Comparison of ENCODE assay signal across 10 cellular contexts in genomic region chr19:15431396-15432017, GRCh38. TPM values are rescaled to one million over a fixed set of nuclear protein-coding genes. Genes with fewer than 3 reads are reported as not detected.
A peak's percentile ranks its signal among the peaks of the same experiment; 100 is the strongest.
DNase-seq lines count a peak whose midpoint lies in the region; ATAC-seq and TF ChIP-seq lines count a peak whose summit lies in the region.
"Had no signal": no experiment of that assay in that cellular context is flagged by ENCODE, and none has a peak within 500 bp of the region (broad histone marks: within the 10 kb centered on the region; RNA-seq: fewer than 3 reads in every experiment).

No MANE protein-coding gene starts in this region.

- H4K20me1 ChIP-seq in Loucy (ENCODE audit: insufficient read depth, low read length, poor library complexity, severe bottlenecking) = peaks cover 29% of the 10 kb centered on the region

- H3K27me3 Mint-ChIP-seq in natural killer cell (ENCODE audit: low read depth in 2 of 2) = no peaks in the 10 kb centered on the region

- no peaks in the 10 kb centered on the region for H3K9me3 Mint-ChIP-seq in natural killer cell

- H2AFZ ChIP-seq in Loucy (ENCODE audit: low read length) = no peak overlapping the region

- H3K4me3 ChIP-seq in BJ (ENCODE audit: low read depth, low read length) = peak overlapping the region; percentile 88
- H3K4me3 ChIP-seq in Loucy (ENCODE audit: low read length, poor library complexity, severe bottlenecking) = peak overlapping the region; percentile 81
- H3K4me3 ChIP-seq in ectodermal cell (ENCODE audit: insufficient read depth, low read depth, low read length) = peak overlapping the region; percentile 77

- no peaks in the 10 kb centered on the region for H3K36me3 Mint-ChIP-seq in natural killer cell

- intact Hi-C loops in natural killer cell (cut with micrococcal nuclease) = no loop called here

- peaks cover 47% of the 10 kb centered on the region for H3K79me2 ChIP-seq in Loucy (ENCODE audit: insufficient read depth, low read length)

- TF ChIP-seq CTCF in BJ (IDR thresholded peaks at IDR 0.05; ENCODE audit: insufficient read depth, low read depth, low read length) = no peak
- no peak for TF ChIP-seq CTCF in Loucy (conservative IDR thresholded peaks at IDR 0.05; ENCODE audit: low read length)
- no peak for TF ChIP-seq CTCF in natural killer cell (IDR thresholded peaks at IDR 0.05)

- H3K4me1 ChIP-seq in Loucy (ENCODE audit: insufficient read depth, low read length, poor library complexity, severe bottlenecking) = peaks cover 24% of the 10 kb centered on the region
- peaks cover 10% of the 10 kb centered on the region for H3K4me1 ChIP-seq in ectodermal cell (ENCODE audit: control insufficient read depth, insufficient read depth, low read length)

- no peaks in the 10 kb centered on the region for H3K27me3 ChIP-seq in BJ (ENCODE audit: control insufficient read depth, insufficient read depth, low read length)
- H3K27me3 ChIP-seq in Loucy (ENCODE audit: insufficient read depth, low read length, poor library complexity, severe bottlenecking) = no peaks in the 10 kb centered on the region
- no peaks in the 10 kb centered on the region for H3K27me3 ChIP-seq in ectodermal cell (ENCODE audit: control insufficient read depth, insufficient read depth, low read length, poor library complexity, severe bottlenecking)

- 41% methylated on average over 7 of the region's 7 CpGs for WGBS in ectodermal cell, 2 experiments

- peak overlapping the region; percentile 97 for H3K4me2 ChIP-seq in Loucy (ENCODE audit: low read depth, low read length, poor library complexity, severe bottlenecking)

- POLR2A ChIA-PET in BJ (lab: Charles Lee) = no interaction called here

- 0 out of 2 replicates have a peak, but pooled peaks cover 3% of the 10 kb centered on the region for H3F3A ChIP-seq in Loucy (ENCODE audit: low read depth)

- peaks cover 24 to 30% of the 10 kb centered on the region in 2 donors for H3K4me1 Mint-ChIP-seq in natural killer cell

- ATAC-seq in natural killer cell = no peak
- ATAC-seq in GM19455 (IDR thresholded peaks at IDR 0.05; ENCODE audit: unreplicated experiment) = no peak

- peak overlapping the region; percentile 95 for H3K4me3 Mint-ChIP-seq in natural killer cell

- CTCF ChIA-PET in BJ (lab: Yijun Ruan, JAX) = interaction anchor here (1.5 kb wide), 1 partner anchor 13 kb away, joined by 4 read pairs; the partner anchor contains the start of gene AKAP8L

- H3K9me2 ChIP-seq in Loucy (replicated peaks; ENCODE audit: low read depth, low read length) = no peaks in the 10 kb centered on the region

- H3K36me3 ChIP-seq in BJ (ENCODE audit: control insufficient read depth, insufficient read depth, low read length) (peaks cover 22% of the 10 kb centered on the region), Loucy (ENCODE audit: insufficient read depth, low read length) (peaks cover 19% of the 10 kb centered on the region; the same call in 1 of the 2 replicates), ectodermal cell (ENCODE audit: control insufficient read depth, insufficient read depth, low read length) (peaks cover 9% of the 10 kb centered on the region)

- H3K27ac ChIP-seq in ectodermal cell (ENCODE audit: insufficient read depth, low read depth, low read length, poor library complexity, severe bottlenecking) = no peak overlapping the region

- H3K9me3 ChIP-seq in Loucy (ENCODE audit: insufficient read depth, low read depth, low read length) = no peaks in the 10 kb centered on the region
- no peaks in the 10 kb centered on the region for H3K9me3 ChIP-seq in ectodermal cell (ENCODE audit: control insufficient read depth, low read length)

- peak overlapping the region; percentile 81 to 88 for H3K27ac Mint-ChIP-seq in natural killer cell

- DNase-seq in BJ (ENCODE audit: low read depth) = no peak
- no peak for DNase-seq in natural killer cell
- no peak for DNase-seq in putamen (ENCODE audit: low spot score)
- DNase-seq in iPS-NIHi11 (ENCODE audit: low spot score) = no peak
- DNase-seq in nucleus accumbens (lab: John Stamatoyannopoulos, UW) = no peak

- peak overlapping the region; percentile 80 for H3K9ac ChIP-seq in Loucy (ENCODE audit: low read depth, low read length, poor library complexity, severe bottlenecking)

RNA-seq across cellular contexts. Expression of gene AKAP8L, which starts 12.7 kb away (rescaled TPM):
- polyA plus RNA-seq in BJ (2011; rRNA removed) = 25.8 and 27.5 TPM in 2 replicates
- 32.7 and 47.1 TPM in 2 replicates for polyA minus RNA-seq in BJ (2011; rRNA and poly(A)+ RNA removed)
- 179 TPM for polyA plus RNA-seq in ectodermal cell (2013, experiment 1 of 4)
- 180 TPM for polyA plus RNA-seq in ectodermal cell (2013, experiment 2 of 4)
- 137 TPM for polyA plus RNA-seq in ectodermal cell (2013, experiment 3 of 4)
- 177 TPM for polyA plus RNA-seq in ectodermal cell (2013, experiment 4 of 4)
- total RNA-seq in natural killer cell = 100 to 1,000 TPM; 144 to 174 (median 173) TPM

RNA-seq across cellular contexts. Expression of gene WIZ, which starts 18.2 kb away (rescaled TPM):
- 7.5 and 10.9 TPM in 2 replicates for polyA plus RNA-seq in BJ (2011; rRNA removed)
- polyA minus RNA-seq in BJ (2011; rRNA and poly(A)+ RNA removed) = 4.5 and 4.9 TPM in 2 replicates
- 49.8 TPM for polyA plus RNA-seq in ectodermal cell (2013, experiment 1 of 4)
- 49.6 TPM for polyA plus RNA-seq in ectodermal cell (2013, experiment 2 of 4)
- polyA plus RNA-seq in ectodermal cell (2013, experiment 3 of 4) = 41.3 TPM
- polyA plus RNA-seq in ectodermal cell (2013, experiment 4 of 4) = 46.6 TPM
- total RNA-seq in natural killer cell = 10 to 100 TPM; 24.3 to 29.3 (median 24.4) TPM

RNA-seq across cellular contexts. Expression of gene RASAL3, which starts 32.8 kb away (rescaled TPM):
- polyA plus RNA-seq in BJ (2011; rRNA removed) = 0.04 TPM in 1 of 2 replicates, not detected in the other
- polyA minus RNA-seq in BJ (2011; rRNA and poly(A)+ RNA removed) = not detected in 2 replicates
- polyA plus RNA-seq in ectodermal cell (2013, experiment 1 of 4) = not detected
- polyA plus RNA-seq in ectodermal cell (2013, experiment 2 of 4) = not detected
- polyA plus RNA-seq in ectodermal cell (2013, experiment 3 of 4) = 0.05 TPM
- polyA plus RNA-seq in ectodermal cell (2013, experiment 4 of 4) = not detected
- total RNA-seq in natural killer cell = 100 to 1,000 TPM; 217 to 283 (median 224) TPM
- total RNA-seq: SK-MEL-5 had no signal

RNA-seq across cellular contexts. Expression of gene PGLYRP2, which starts 47.8 kb away (rescaled TPM):
- polyA plus RNA-seq in BJ (2011; rRNA removed) = not detected in 2 replicates
- not detected in 2 replicates for polyA minus RNA-seq in BJ (2011; rRNA and poly(A)+ RNA removed)
- polyA plus RNA-seq in ectodermal cell (2013, experiment 1 of 4) = not detected
- not detected for polyA plus RNA-seq in ectodermal cell (2013, experiment 2 of 4)
- not detected for polyA plus RNA-seq in ectodermal cell (2013, experiment 3 of 4)
- not detected for polyA plus RNA-seq in ectodermal cell (2013, experiment 4 of 4)
- total RNA-seq in natural killer cell = under 1 TPM in 2 of 3 donors, not detected in 1; 0.21 to 0.28 TPM
- total RNA-seq: pulmonary artery endothelial cell, SK-MEL-5 had no signal

RNA-seq across cellular contexts. Expression of gene AKAP8, which starts 51.9 kb away (rescaled TPM):
- 10.3 and 11.2 TPM in 2 replicates for polyA plus RNA-seq in BJ (2011; rRNA removed)
- polyA minus RNA-seq in BJ (2011; rRNA and poly(A)+ RNA removed) = 6.3 and 6.8 TPM in 2 replicates
- 26.3 TPM for polyA plus RNA-seq in ectodermal cell (2013, experiment 1 of 4)
- 26.6 TPM for polyA plus RNA-seq in ectodermal cell (2013, experiment 2 of 4)
- 21.4 TPM for polyA plus RNA-seq in ectodermal cell (2013, experiment 3 of 4)
- polyA plus RNA-seq in ectodermal cell (2013, experiment 4 of 4) = 20.3 TPM
- total RNA-seq in natural killer cell = 10 to 100 TPM; 65.3 to 87.6 (median 76.9) TPM
